23 cellular contexts compared by ENCODE assay signal in the genomic region with DNA sequence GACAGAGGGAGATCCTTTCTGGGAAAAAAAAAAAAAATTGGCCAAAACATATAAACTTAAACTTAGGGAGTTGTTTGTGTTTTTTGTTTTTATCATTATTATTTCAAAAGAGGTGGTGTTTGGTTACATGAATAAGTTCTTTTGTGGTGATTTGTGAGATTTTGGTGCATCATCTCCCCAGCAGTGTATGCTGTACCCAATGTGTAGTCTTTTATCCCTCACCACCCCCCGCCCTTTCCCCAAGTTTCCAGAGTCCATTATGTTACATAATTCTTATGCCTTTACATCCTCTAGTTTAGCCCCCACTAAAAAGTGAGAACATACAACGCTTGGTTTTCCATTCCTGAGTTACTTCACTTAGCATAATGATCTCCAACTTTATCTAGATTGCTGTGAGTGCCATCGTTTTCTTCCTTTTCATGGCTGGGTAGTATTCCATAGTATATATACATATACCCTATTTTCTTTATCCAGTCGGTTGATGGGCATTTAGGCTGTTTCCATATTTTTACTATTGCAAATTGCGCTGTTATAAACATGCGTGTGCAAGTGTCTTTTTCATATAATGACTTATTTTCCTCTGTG.
A peak's percentile ranks its signal among the peaks of the same experiment; 100 is the strongest.
DNase-seq lines count a peak whose midpoint lies in the region; ATAC-seq, FAIRE-seq and TF ChIP-seq lines count a peak whose summit lies in the region.
"Had no signal": no experiment of that assay in that cellular context is flagged by ENCODE, and none has a peak within 500 bp of the region (broad histone marks: within the 10 kb centered on the region; RNA-seq: fewer than 3 reads in every experiment).

No MANE protein-coding gene starts in this region.

- no peaks in the 10 kb centered on the region for H4K20me1 ChIP-seq in K562 (replicated peaks; ENCODE audit: control insufficient read depth, insufficient read depth, low read length)

- H3K4me1 Mint-ChIP-seq in activated CD4-positive, alpha-beta T cell treated with anti-CD3 and anti-CD28 coated beads, Interleukin-2, amount 10 ng/mL, durations not matched to agents 24 days and 14 days, result no peaks in the 10 kb centered on the region
- no peaks in the 10 kb centered on the region for H3K4me1 Mint-ChIP-seq in stimulated activated naive CD8-positive, alpha-beta T cell treated with anti-CD3 and anti-CD28 coated beads, Interleukin-15, amount 100 ng/mL, for 72 hours
- H3K4me1 Mint-ChIP-seq: IgD-negative memory B cell had no signal

- H3K27me3 Mint-ChIP-seq in activated CD4-positive, alpha-beta T cell treated with anti-CD3 and anti-CD28 coated beads, Interleukin-2, amount 10 ng/mL, durations not matched to agents 24 days and 14 days, result peaks cover 1% of the 10 kb centered on the region
- H3K27me3 Mint-ChIP-seq in stimulated activated naive CD8-positive, alpha-beta T cell treated with anti-CD3 and anti-CD28 coated beads, Interleukin-15, amount 100 ng/mL, for 72 hours, result peaks cover 9% of the 10 kb centered on the region
- H3K27me3 Mint-ChIP-seq: CD4-positive, alpha-beta memory T cell; IgD-negative memory B cell had no signal

- no peak for FAIRE-seq in K562 (lab: Jason Lieb, UNC)
- FAIRE-seq: GM12891, GM19239 had no signal

- CTCF ChIA-PET in K562 (lab: Yijun Ruan, JAX; ENCODE audit: low intra/inter-chr PET ratio), result no interaction called here

- ATAC-seq in stimulated activated naive CD8-positive, alpha-beta T cell treated with anti-CD3 and anti-CD28 coated beads, Interleukin-15, amount 100 ng/mL, for 72 hours, result peak; percentile 58
- no peak for ATAC-seq in stimulated activated naive CD8-positive, alpha-beta T cell treated with anti-CD3 and anti-CD28 coated beads, Interleukin-15, Interleukin-2, amounts not matched to agents 100 U/mL and 50 U/mL, for 24 hours
- no peak for ATAC-seq in K562
- ATAC-seq: HCT116 had no signal

- H3K9ac ChIP-seq in K562 (ENCODE audit: insufficient read depth in 1 of 2, low read depth in 2 of 2, low read length in 2 of 2), result no peak overlapping the region
- H3K9ac ChIP-seq: GM23248 had no signal

- H3K4me1 ChIP-seq in K562 (replicated peaks in 1 of 2; ENCODE audit: control insufficient read depth in 2 of 2, insufficient read depth in 2 of 2, low read length in 2 of 2), result no peaks in the 10 kb centered on the region

- TF ChIP-seq POLR2A in K562 (conservative IDR thresholded peaks at IDR 0.05), result no peak

- no peaks in the 10 kb centered on the region for H3K79me2 ChIP-seq in K562 (ENCODE audit: control insufficient read depth, insufficient read depth, low read length)

- no TSS peak for BruUV-seq in K562 (replicated peaks; lab: Mats Ljungman, UMichigan)

- peak; percentile 62 for DNase-seq in activated CD4-positive, alpha-beta T cell treated with anti-CD3 and anti-CD28 coated beads, Interleukin-2, amount 10 ng/mL, durations not matched to agents 24 days and 14 days
- DNase-seq in activated CD4-positive, alpha-beta T cell treated with anti-CD3 and anti-CD28 coated beads, Interleukin-2, amount 50 U/mL, for 48 hours, result no peak
- DNase-seq in stimulated activated naive CD8-positive, alpha-beta T cell treated with anti-CD3 and anti-CD28 coated beads, Interleukin-15, amount 100 ng/mL, for 72 hours, result no peak
- no peak for DNase-seq in stimulated activated naive CD8-positive, alpha-beta T cell treated with anti-CD3 and anti-CD28 coated beads, Interleukin-15, Interleukin-2, amounts not matched to agents 100 U/mL and 50 U/mL, for 24 hours
- DNase-seq in K562 (ENCODE audit: extremely low read depth in 1 of 4, low spot score in 3 of 4) (no peak), NCI-H774 (lab: John Stamatoyannopoulos, UW) (no peak), SK-N-DZ (ENCODE audit: low spot score) (no peak)
- DNase-seq: Calu3; CD4-positive, alpha-beta memory T cell; EL; GM23248; MM.1S; NCI-H1105 treated with DMSO at 0.1 percent for 48 hours; NCI-H1694; NCI-H2081 treated with DMSO at 0.1 percent for 48 hours; NCI-H510A treated with DMSO at 0.1 percent for 48 hours; NCI-H82; OCI-M1; SHP77 had no signal

- no peak for TF ChIP-seq EP300 in K562 (IDR thresholded peaks at IDR 0.05; ENCODE audit: low read length)

- POLR2A ChIA-PET in K562 (lab: Yijun Ruan, JAX), result no interaction called here

- no peak overlapping the region for H3K4me2 ChIP-seq in K562 (ENCODE audit: insufficient read depth, low read length)

- no peaks in the 10 kb centered on the region for H3K27me3 ChIP-seq in K562 (ENCODE audit: control insufficient read depth in 2 of 2, insufficient read depth in 2 of 2, low read length in 2 of 2)

- H3K36me3 Mint-ChIP-seq in activated CD4-positive, alpha-beta T cell treated with anti-CD3 and anti-CD28 coated beads, Interleukin-2, amount 10 ng/mL, durations not matched to agents 24 days and 14 days (ENCODE audit: low read depth), result no peaks in the 10 kb centered on the region
- H3K36me3 Mint-ChIP-seq: CD4-positive, alpha-beta memory T cell; IgD-negative memory B cell had no signal

- 46% methylated on average over 6 of the region's 6 CpGs for WGBS in K562 (ENCODE audit: insufficient coverage, low coverage, missing lambda C conversion rate)

- no peak for TF ChIP-seq CTCF in K562 (IDR thresholded peaks at IDR 0.05 in 2 of 3, conservative IDR thresholded peaks at IDR 0.05 in 1 of 3; ENCODE audit: insufficient read depth in 2 of 3, low read depth in 1 of 3, low read length in 3 of 3)

- no peaks in the 10 kb centered on the region for H3K9me1 ChIP-seq in K562 (ENCODE audit: control insufficient read depth, insufficient read depth, low read length)

- no peak overlapping the region for H3K4me3 Mint-ChIP-seq in activated CD4-positive, alpha-beta T cell treated with anti-CD3 and anti-CD28 coated beads, Interleukin-2, amount 10 ng/mL, durations not matched to agents 24 days and 14 days
- H3K4me3 Mint-ChIP-seq in stimulated activated naive CD8-positive, alpha-beta T cell treated with anti-CD3 and anti-CD28 coated beads, Interleukin-15, amount 100 ng/mL, for 72 hours, result no peak overlapping the region
- H3K4me3 Mint-ChIP-seq: CD4-positive, alpha-beta memory T cell; IgD-negative memory B cell had no signal

- no peak overlapping the region for H3K27ac ChIP-seq in K562 (ENCODE audit: extremely low read depth, low read depth, low read length)
- H3K27ac ChIP-seq: GM23248 had no signal

- no peak overlapping the region for H2AFZ ChIP-seq in K562 (ENCODE audit: low read depth, low read length)
- H2AFZ ChIP-seq: GM23248 had no signal

- no peaks in the 10 kb centered on the region for H3K9me3 ChIP-seq in K562 (replicated peaks; ENCODE audit: control insufficient read depth, insufficient read depth, low read depth, low read length)

- intact Hi-C loops in activated CD4-positive, alpha-beta T cell treated with anti-CD3 and anti-CD28 coated beads, Interleukin-2, amount 10 ng/mL, durations not matched to agents 24 days and 14 days (cut with micrococcal nuclease), result no loop called here
- intact Hi-C loops in K562 (cut with micrococcal nuclease), result loop anchor here (10.0 kb wide), 1 partner anchor 601 kb away; no protein-coding TSS in a partner anchor

- H3K9me3 Mint-ChIP-seq in activated CD4-positive, alpha-beta T cell treated with anti-CD3 and anti-CD28 coated beads, Interleukin-2, amount 10 ng/mL, durations not matched to agents 24 days and 14 days, result no peaks in the 10 kb centered on the region
- no peaks in the 10 kb centered on the region for H3K9me3 Mint-ChIP-seq in stimulated activated naive CD8-positive, alpha-beta T cell treated with anti-CD3 and anti-CD28 coated beads, Interleukin-15, amount 100 ng/mL, for 72 hours
- H3K9me3 Mint-ChIP-seq: CD4-positive, alpha-beta memory T cell; IgD-negative memory B cell had no signal

- TF ChIP-seq RAD21 in K562 (CRISPR knock-in tag; conservative IDR thresholded peaks at IDR 0.05 in 1 of 2, IDR thresholded peaks at IDR 0.05 in 1 of 2), result no peak

- in situ Hi-C loops in K562 (cut with MboI), result no loop called here

- no peaks in the 10 kb centered on the region for H3K36me3 ChIP-seq in K562 (ENCODE audit: control insufficient read depth, insufficient read depth, low read length)

- H3K27ac Mint-ChIP-seq in activated CD4-positive, alpha-beta T cell treated with anti-CD3 and anti-CD28 coated beads, Interleukin-2, amount 10 ng/mL, durations not matched to agents 24 days and 14 days, result no peak overlapping the region
- H3K27ac Mint-ChIP-seq in stimulated activated naive CD8-positive, alpha-beta T cell treated with anti-CD3 and anti-CD28 coated beads, Interleukin-15, amount 100 ng/mL, for 72 hours, result no peak overlapping the region
- H3K27ac Mint-ChIP-seq: CD4-positive, alpha-beta memory T cell; IgD-negative memory B cell had no signal

- no peak overlapping the region for H3K4me3 ChIP-seq in K562
- H3K4me3 ChIP-seq: GM23248 had no signal

TF ChIP-seq in K562, 482 proteins besides CTCF, POLR2A, EP300 and RAD21:
- TF ChIP-seq ZNF146 (CRISPR knock-in tag; IDR thresholded peaks at IDR 0.05; ENCODE audit: unreplicated experiment) (peak; percentile 52), RBBP5 (IDR thresholded peaks at IDR 0.05; ENCODE audit: borderline replicate concordance, insufficient read depth, low read length, poor library complexity, severe bottlenecking) (no peak), EZH2 (IDR thresholded peaks at IDR 0.05; ENCODE audit: borderline replicate concordance, low read depth, low read length) (no peak), ZKSCAN8 (CRISPR knock-in tag; IDR thresholded peaks at IDR 0.05) (no peak), CSDE1 (IDR thresholded peaks at IDR 0.05) (no peak), BRF1 (IDR thresholded peaks at IDR 0.05; ENCODE audit: borderline replicate concordance, extremely low read depth, insufficient read length) (no peak), GATA2 (CRISPR knock-in tag; IDR thresholded peaks at IDR 0.05) (no peak)
